Comparison of ENCODE assay signal across 21 cellular contexts in the genomic region with DNA sequence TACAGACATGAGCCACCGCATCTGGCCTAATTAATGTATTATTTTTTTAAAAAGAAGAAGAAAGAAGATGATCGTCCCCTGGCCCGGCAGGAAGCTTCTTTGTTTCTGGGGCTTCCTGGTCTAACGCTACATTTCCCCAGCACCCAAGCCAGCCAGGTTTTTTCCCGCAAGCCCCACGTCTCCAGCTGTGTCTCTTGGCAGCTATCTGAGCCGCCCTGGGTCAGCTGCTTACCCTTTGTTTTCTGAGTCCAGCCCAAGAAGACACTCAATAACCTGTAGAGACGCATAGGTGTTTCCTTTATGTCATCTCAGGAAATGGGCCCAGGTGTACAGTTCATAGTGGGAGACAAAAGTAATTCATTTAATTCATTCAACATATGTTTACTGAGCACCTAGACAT.
"Had no signal": no experiment of that assay in that cellular context is flagged by ENCODE, and none has a peak within 500 bp of the region (broad histone marks: within the 10 kb centered on the region; RNA-seq: fewer than 3 reads in every experiment).

No MANE protein-coding gene starts in this region.

- H3K9me3 ChIP-seq: body of pancreas, esophagus muscularis mucosa, gastrocnemius medialis, pancreas, psoas muscle, right atrium auricular region, thyroid gland, upper lobe of right lung had no signal

- H3K27me3 ChIP-seq: body of pancreas, cardiac muscle cell, esophagus muscularis mucosa, gastrocnemius medialis, pancreas, right atrium auricular region, thyroid gland, upper lobe of right lung had no signal

- H3K27ac ChIP-seq: body of pancreas, cardiac muscle cell, esophagus muscularis mucosa, pancreas, psoas muscle, right atrium auricular region, thyroid gland, upper lobe of right lung had no signal

- H3K4me1 ChIP-seq: body of pancreas, esophagus muscularis mucosa, gastrocnemius medialis, pancreas, right atrium auricular region, thyroid gland, upper lobe of right lung had no signal

- DNase-seq: activated CD4-positive, alpha-beta T cell treated with anti-CD3 and anti-CD28 coated beads for 1 hour; activated CD4-positive, alpha-beta T cell treated with anti-CD3 and anti-CD28 coated beads, Interleukin-2, amount 50 U/mL, for 1 hour; activated CD8-positive, alpha-beta T cell treated with anti-CD3 and anti-CD28 coated beads, Interleukin-2, amount 10 ng/mL, durations not matched to agents 7 days and 5 days; activated gamma-delta T cell; anterior cingulate cortex; body of pancreas; effector CD8-positive, alpha-beta T cell; gastrocnemius medialis; nephron progenitor cell; pancreas; psoas muscle; stimulated activated CD4-positive, alpha-beta T cell treated with anti-CD3 and anti-CD28 coated beads, Interleukin-12 subunit alpha, Interleukin-12 subunit beta, amount 100 ng/mL, for 4 hours; stimulated activated CD4-positive, alpha-beta T cell treated with anti-CD3 and anti-CD28 coated beads, Interleukin-4, amount 100 ng/mL, for 4 hours; substantia nigra; thyroid gland; upper lobe of right lung had no signal

- ATAC-seq: activated CD8-positive, alpha-beta T cell treated with anti-CD3 and anti-CD28 coated beads, Interleukin-2, amount 10 ng/mL, durations not matched to agents 7 days and 5 days; body of pancreas; gastrocnemius medialis; pancreas; psoas muscle; upper lobe of right lung had no signal

- FAIRE-seq: islet of Langerhans, pancreas, TTC549 had no signal

- H3K36me3 ChIP-seq: cardiac muscle cell, esophagus muscularis mucosa, gastrocnemius medialis, pancreas, right atrium auricular region, thyroid gland, upper lobe of right lung had no signal

- H3K4me3 ChIP-seq: body of pancreas, cardiac muscle cell, esophagus muscularis mucosa, gastrocnemius medialis, pancreas, psoas muscle, right atrium auricular region, thyroid gland, upper lobe of right lung had no signal
